In the genomic region with DNA sequence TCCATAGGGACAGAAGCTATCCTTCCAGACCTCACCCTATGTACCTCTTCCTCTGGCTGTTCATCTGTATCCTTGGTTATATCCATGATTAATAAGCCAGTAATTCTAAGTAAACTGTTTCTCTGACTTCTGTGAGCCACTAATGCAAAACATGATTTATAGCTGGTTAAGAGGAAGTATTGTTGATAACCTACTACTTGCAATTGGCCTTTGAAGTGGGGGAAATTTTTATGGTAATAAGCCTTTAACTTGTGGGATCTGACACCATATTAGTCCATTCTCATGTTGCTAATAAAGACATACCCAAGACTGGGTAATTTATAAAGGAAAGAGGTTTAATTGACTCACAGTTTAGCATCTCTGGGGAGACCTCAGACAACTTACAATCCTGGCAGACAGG, we compare ENCODE assay signal across 17 cellular contexts. TPM values are rescaled to one million over a fixed set of nuclear protein-coding genes. Genes with fewer than 3 reads are reported as not detected.
DNase-seq lines count a peak whose midpoint lies in the region; ATAC-seq and TF ChIP-seq lines count a peak whose summit lies in the region.
"Had no signal": no experiment of that assay in that cellular context is flagged by ENCODE, and none has a peak within 500 bp of the region (broad histone marks: within the 10 kb centered on the region; RNA-seq: fewer than 3 reads in every experiment).

No MANE protein-coding gene starts in this region.

- H3K27me3 ChIP-seq in colonic mucosa: no peaks in the 10 kb centered on the region
- H3K27me3 ChIP-seq in A673 (replicated peaks; ENCODE audit: insufficient read depth, low read depth, low read length, poor library complexity): no peaks in the 10 kb centered on the region
- H3K27me3 ChIP-seq in PC-9 (ENCODE audit: insufficient read depth, low read depth): no peaks in the 10 kb centered on the region
- H3K27me3 ChIP-seq: BE2C, neural progenitor cell, testis had no signal

- no peaks in the 10 kb centered on the region for H3K36me3 Mint-ChIP-seq in stimulated activated naive CD8-positive, alpha-beta T cell treated with anti-CD3 and anti-CD28 coated beads, Interleukin-15, Interleukin-2, amounts not matched to agents 100 ng/mL and 50 ng/mL, for 24 hours (ENCODE audit: low read depth)
- H3K36me3 Mint-ChIP-seq in T-helper 17 cell (ENCODE audit: low read depth): no peaks in the 10 kb centered on the region
- H3K36me3 Mint-ChIP-seq: neural progenitor cell had no signal

- no peaks in the 10 kb centered on the region for H3K9me3 ChIP-seq in T-helper 17 cell (ENCODE audit: control insufficient read depth, low read length, poor library complexity, severe bottlenecking)
- H3K9me3 ChIP-seq in colonic mucosa: no peaks in the 10 kb centered on the region
- no peaks in the 10 kb centered on the region for H3K9me3 ChIP-seq in A673 (ENCODE audit: low read depth, low read length, poor library complexity, severe bottlenecking)
- H3K9me3 ChIP-seq in PC-9 (ENCODE audit: insufficient read depth, low read depth): no peaks in the 10 kb centered on the region
- H3K9me3 ChIP-seq: BE2C, psoas muscle, testis had no signal

- H3K79me2 ChIP-seq in PC-9 (ENCODE audit: low read depth): no peaks in the 10 kb centered on the region

- H4K20me1 ChIP-seq in PC-9 (ENCODE audit: insufficient read depth): no peaks in the 10 kb centered on the region

- no peaks in the 10 kb centered on the region for H3K36me3 ChIP-seq in colonic mucosa
- H3K36me3 ChIP-seq in A673 (ENCODE audit: insufficient read depth, low read length, poor library complexity, severe bottlenecking): no peaks in the 10 kb centered on the region
- no peaks in the 10 kb centered on the region for H3K36me3 ChIP-seq in PC-9 (ENCODE audit: low read depth)
- H3K36me3 ChIP-seq: BE2C, neural progenitor cell had no signal

- no peak overlapping the region for H2AFZ ChIP-seq in PC-9
- H2AFZ ChIP-seq: neural progenitor cell had no signal

- no peaks in the 10 kb centered on the region for H3K9me2 ChIP-seq in PC-9 (ENCODE audit: insufficient read depth)

- H3F3A ChIP-seq in PC-9 (ENCODE audit: insufficient read depth, low read depth): no peaks in the 10 kb centered on the region

- no peak for ATAC-seq in stimulated activated naive CD8-positive, alpha-beta T cell treated with anti-CD3 and anti-CD28 coated beads, Interleukin-15, Interleukin-2, amounts not matched to agents 100 U/mL and 50 U/mL, for 24 hours
- ATAC-seq in T-helper 17 cell: peak; percentile 57
- ATAC-seq: psoas muscle, WTC11 had no signal

- H3K4me1 ChIP-seq in colonic mucosa: no peaks in the 10 kb centered on the region
- H3K4me1 ChIP-seq in A673 (ENCODE audit: insufficient read depth, low read length, poor library complexity, severe bottlenecking): peaks cover 5% of the 10 kb centered on the region
- H3K4me1 ChIP-seq in PC-9 (replicated peaks; ENCODE audit: insufficient read depth): no peaks in the 10 kb centered on the region
- H3K4me1 ChIP-seq: neural progenitor cell, psoas muscle, testis had no signal

- DNase-seq in stimulated activated naive CD8-positive, alpha-beta T cell treated with anti-CD3 and anti-CD28 coated beads, Interleukin-15, Interleukin-2, amounts not matched to agents 100 U/mL and 50 U/mL, for 24 hours: no peak
- DNase-seq in T-helper 17 cell (no peak), colonic mucosa (no peak), A673 (ENCODE audit: low spot score) (no peak), OCI-M1 (lab: John Stamatoyannopoulos, UW) (no peak), PC-9 (no peak)
- DNase-seq: aorta; mammary epithelial cell; NCI-H1930; NCI-H446 treated with DMSO at 0.1 percent for 48 hours; psoas muscle; stimulated activated CD4-positive, alpha-beta T cell treated with anti-CD3 and anti-CD28 coated beads, Interleukin-4, amount 100 ng/mL, for 4 hours; testis had no signal

- peak overlapping the region; percentile 15 for H3K27ac ChIP-seq in colonic mucosa
- no peak overlapping the region for H3K27ac ChIP-seq in A673 (ENCODE audit: low read depth, low read length, poor library complexity, severe bottlenecking)
- H3K27ac ChIP-seq in PC-9: no peak overlapping the region
- H3K27ac ChIP-seq: neural progenitor cell, psoas muscle, testis had no signal

- no peaks in the 10 kb centered on the region for H3K9me3 Mint-ChIP-seq in stimulated activated naive CD8-positive, alpha-beta T cell treated with anti-CD3 and anti-CD28 coated beads, Interleukin-15, Interleukin-2, amounts not matched to agents 100 ng/mL and 50 ng/mL, for 24 hours
- H3K9me3 Mint-ChIP-seq: neural progenitor cell had no signal

- H3K4me1 Mint-ChIP-seq in stimulated activated naive CD8-positive, alpha-beta T cell treated with anti-CD3 and anti-CD28 coated beads, Interleukin-15, Interleukin-2, amounts not matched to agents 100 ng/mL and 50 ng/mL, for 24 hours (ENCODE audit: low read depth): peaks cover 36% of the 10 kb centered on the region
- H3K4me1 Mint-ChIP-seq in T-helper 17 cell: peaks cover 27% of the 10 kb centered on the region
- H3K4me1 Mint-ChIP-seq: neural progenitor cell, WTC11 had no signal

- no peak overlapping the region for H3K9ac ChIP-seq in colonic mucosa (ENCODE audit: low read depth in 2 of 2, low read length in 2 of 2)
- H3K9ac ChIP-seq: neural progenitor cell had no signal

- peak overlapping the region; percentile 79 for H3K27ac Mint-ChIP-seq in stimulated activated naive CD8-positive, alpha-beta T cell treated with anti-CD3 and anti-CD28 coated beads, Interleukin-15, Interleukin-2, amounts not matched to agents 100 ng/mL and 50 ng/mL, for 24 hours
- H3K27ac Mint-ChIP-seq in T-helper 17 cell: peak overlapping the region; percentile 77
- H3K27ac Mint-ChIP-seq: neural progenitor cell, WTC11 had no signal

- CTCF ChIA-PET in A673 (lab: Charles Lee): no interaction called here
- CTCF ChIA-PET in PC-9 (lab: Charles Lee): no interaction called here

- POLR2A ChIA-PET in A673 (lab: Charles Lee; ENCODE audit: low non-redundant PET): no interaction called here
- POLR2A ChIA-PET in PC-9 (lab: Charles Lee; ENCODE audit: unreplicated experiment): no interaction called here

- H3K4me2 ChIP-seq in PC-9: no peak overlapping the region
- H3K4me2 ChIP-seq: neural progenitor cell had no signal

- no peak for TF ChIP-seq CTCF in colonic mucosa (IDR thresholded peaks at IDR 0.05)
- no peak for TF ChIP-seq CTCF in A673 (conservative IDR thresholded peaks at IDR 0.05; ENCODE audit: low read depth, low read length)
- TF ChIP-seq CTCF in PC-9 (conservative IDR thresholded peaks at IDR 0.05): no peak

- H3K4me3 ChIP-seq in colonic mucosa (no peak overlapping the region), A673 (ENCODE audit: low read depth, low read length, poor library complexity, severe bottlenecking) (no peak overlapping the region), PC-9 (no peak overlapping the region)
- H3K4me3 ChIP-seq: neural progenitor cell, psoas muscle, testis had no signal

- intact Hi-C loops in colonic mucosa (cut with DNase I): no loop called here
- intact Hi-C loops in A673 (cut with micrococcal nuclease; ENCODE audit: unreplicated experiment): no loop called here
- intact Hi-C loops in PC-9 (cut with micrococcal nuclease; ENCODE audit: unreplicated experiment): no loop called here

- no peaks in the 10 kb centered on the region for H3K27me3 Mint-ChIP-seq in stimulated activated naive CD8-positive, alpha-beta T cell treated with anti-CD3 and anti-CD28 coated beads, Interleukin-15, Interleukin-2, amounts not matched to agents 100 ng/mL and 50 ng/mL, for 24 hours
- no peaks in the 10 kb centered on the region for H3K27me3 Mint-ChIP-seq in T-helper 17 cell

- H3K4me3 Mint-ChIP-seq in stimulated activated naive CD8-positive, alpha-beta T cell treated with anti-CD3 and anti-CD28 coated beads, Interleukin-15, Interleukin-2, amounts not matched to agents 100 ng/mL and 50 ng/mL, for 24 hours: peak overlapping the region; percentile 58
- peak overlapping the region; percentile 68 for H3K4me3 Mint-ChIP-seq in T-helper 17 cell
- H3K4me3 Mint-ChIP-seq: neural progenitor cell, WTC11 had no signal

- no TSS peak for BruUV-seq in A673 (replicated peaks; lab: Mats Ljungman, UMichigan)
- BruUV-seq in PC-9 (replicated peaks; lab: Mats Ljungman, UMichigan): no TSS peak

RNA-seq across cellular contexts. Expression of a gene that starts 21.9 kb away (rescaled TPM):
- total RNA-seq in T-helper 17 cell (not detected), colonic mucosa (under 1 TPM in 1 of 2 donors, not detected in 1; 0.27 TPM), A673 (2021) (not detected in 2 replicates), PC-9 (2021) (not detected in 2 replicates)
- total RNA-seq: mammary epithelial cell, psoas muscle, WTC11 had no signal
